24 cellular contexts compared by ENCODE assay signal in the genomic region with DNA sequence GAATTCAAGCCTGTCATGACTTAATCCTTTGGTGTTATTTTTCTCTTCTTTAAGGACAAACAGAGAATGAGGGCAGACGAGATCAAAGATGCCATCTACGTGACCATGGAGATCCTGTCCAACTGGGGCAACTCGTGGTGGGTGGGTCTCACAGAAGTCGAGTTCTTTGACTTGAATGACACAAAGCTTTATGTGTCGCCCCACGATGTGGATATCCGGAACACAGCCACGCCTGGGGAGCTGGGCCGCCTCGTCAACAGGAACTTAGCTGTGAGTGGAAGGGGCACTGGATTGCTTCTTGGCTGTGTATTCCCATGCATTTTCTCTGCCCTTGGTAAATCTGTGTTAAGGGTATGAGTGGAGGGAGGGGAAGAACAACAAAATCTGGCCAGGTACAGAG.
"Had no signal": no experiment of that assay in that cellular context is flagged by ENCODE, and none has a peak within 500 bp of the region (broad histone marks: within the 10 kb centered on the region; RNA-seq: fewer than 3 reads in every experiment).

No MANE protein-coding gene starts in this region.

- H3K27ac Mint-ChIP-seq: activated CD8-positive, alpha-beta T cell treated with anti-CD3 and anti-CD28 coated beads, Interleukin-2, amount 10 ng/mL, durations not matched to agents 7 days and 5 days; activated naive CD4-positive, alpha-beta T cell treated with anti-CD3 and anti-CD28 coated beads for 36 hours; activated naive CD8-positive, alpha-beta T cell; activated T-cell treated with anti-CD3 and anti-CD28 coated beads, Interleukin-2, amount 50 U/mL, for 24 hours; activated T-helper 1 cell treated with anti-CD3 and anti-CD28 coated beads, Interleukin-12 subunit alpha, Interleukin-12 subunit beta, Interleukin-2, Interleukin-4 antibody, amounts not matched to agents 30 ng/mL and 10 ng/mL and 1 ng/mL, durations not matched to agents 14 hours and 24 hours and 36 hours; T-helper 1 cell treated with Interleukin-12 subunit alpha and Interleukin-12 subunit beta and Interleukin-4 antibody, amounts not matched to agents 30 μg/mL and 1 μg/mL, for 36 hours; WTC11 had no signal

- H3K27me3 Mint-ChIP-seq: activated naive CD8-positive, alpha-beta T cell; activated T-cell treated with anti-CD3 and anti-CD28 coated beads, Interleukin-2, amount 50 U/mL, for 24 hours; brain had no signal

- ATAC-seq: activated CD8-positive, alpha-beta T cell treated with anti-CD3 and anti-CD28 coated beads, Interleukin-2, amount 10 ng/mL, durations not matched to agents 7 days and 5 days; WTC11 had no signal

- H3K36me3 Mint-ChIP-seq: WTC11 had no signal

- H3K4me3 Mint-ChIP-seq: activated CD8-positive, alpha-beta T cell treated with anti-CD3 and anti-CD28 coated beads, Interleukin-2, amount 10 ng/mL, durations not matched to agents 7 days and 5 days; activated naive CD4-positive, alpha-beta T cell treated with anti-CD3 and anti-CD28 coated beads for 36 hours; activated naive CD8-positive, alpha-beta T cell; activated T-cell treated with anti-CD3 and anti-CD28 coated beads, Interleukin-2, amount 50 U/mL, for 24 hours; activated T-helper 1 cell treated with anti-CD3 and anti-CD28 coated beads, Interleukin-12 subunit alpha, Interleukin-12 subunit beta, Interleukin-2, Interleukin-4 antibody, amounts not matched to agents 30 ng/mL and 10 ng/mL and 1 ng/mL, durations not matched to agents 14 hours and 24 hours and 36 hours; brain; T-helper 1 cell treated with Interleukin-12 subunit alpha and Interleukin-12 subunit beta and Interleukin-4 antibody, amounts not matched to agents 30 μg/mL and 1 μg/mL, for 36 hours; WTC11 had no signal

- DNase-seq: activated CD4-positive, alpha-beta T cell treated with anti-CD3 and anti-CD28 coated beads for 48 hours; activated CD4-positive, alpha-beta T cell treated with anti-CD3 and anti-CD28 coated beads, Interleukin-2, amount 50 U/mL, for 4 hours; activated CD4-positive, CD25-positive, alpha-beta regulatory T cell treated with anti-CD3 and anti-CD28 coated beads, Interleukin-2, amount 50 U/mL, for 72 hours; activated CD8-positive, alpha-beta memory T cell treated with anti-CD3 and anti-CD28 coated beads, Interleukin-2, amount 50 U/mL, for 48 hours; activated CD8-positive, alpha-beta T cell treated with anti-CD3 and anti-CD28 coated beads, Interleukin-2, amount 10 ng/mL, durations not matched to agents 7 days and 5 days; activated gamma-delta T cell; activated naive CD4-positive, alpha-beta T cell treated with anti-CD3 and anti-CD28 coated beads for 36 hours; activated T-cell treated with anti-CD3 and anti-CD28 coated beads, Interleukin-2, amount 50 U/mL, for 24 hours; amygdala; KG1; NCI-H1048; NCI-H1417 treated with DMSO at 0.1 percent for 48 hours; NCI-H1694; NCI-H2029 treated with DMSO at 0.1 percent for 48 hours; NCI-H345; NCI-H510A; NCI-H526 treated with DMSO at 0.1 percent for 48 hours; RPMI8226; SHP77 treated with DMSO at 0.1 percent for 48 hours had no signal

- H3K9me3 Mint-ChIP-seq: activated naive CD4-positive, alpha-beta T cell treated with anti-CD3 and anti-CD28 coated beads for 36 hours; activated T-cell treated with anti-CD3 and anti-CD28 coated beads, Interleukin-2, amount 50 U/mL, for 24 hours; activated T-helper 1 cell treated with anti-CD3 and anti-CD28 coated beads, Interleukin-12 subunit alpha, Interleukin-12 subunit beta, Interleukin-2, Interleukin-4 antibody, amounts not matched to agents 30 ng/mL and 10 ng/mL and 1 ng/mL, durations not matched to agents 14 hours and 24 hours and 36 hours; brain; T-helper 1 cell treated with Interleukin-12 subunit alpha and Interleukin-12 subunit beta and Interleukin-4 antibody, amounts not matched to agents 30 μg/mL and 1 μg/mL, for 36 hours; WTC11 had no signal
